ENCODE assay signal across 26 cellular contexts in the genomic region with DNA sequence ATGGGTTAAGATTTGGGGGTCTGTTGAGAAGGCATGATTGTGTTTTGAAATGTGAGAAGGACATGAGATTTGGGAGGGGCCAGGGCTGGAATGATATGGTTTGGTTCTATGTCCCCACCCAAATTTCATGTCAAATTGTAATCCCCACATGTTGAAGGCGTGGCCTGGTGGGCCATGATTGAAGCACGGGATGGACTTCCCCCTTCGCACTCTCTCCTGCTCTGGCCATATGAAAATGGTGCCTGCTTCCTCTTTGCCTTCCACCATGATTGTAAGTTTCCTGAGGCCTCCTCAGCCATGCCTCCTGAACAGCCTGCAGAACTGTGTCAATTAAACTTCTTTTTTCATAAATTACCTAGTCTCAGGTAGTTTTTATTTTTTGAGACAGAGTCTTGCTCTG. TPM values are rescaled to one million over a fixed set of nuclear protein-coding genes. Genes with fewer than 3 reads are reported as not detected.
DNase-seq lines count a peak whose midpoint lies in the region; ATAC-seq and TF ChIP-seq lines count a peak whose summit lies in the region.
"Had no signal": no experiment of that assay in that cellular context is flagged by ENCODE, and none has a peak within 500 bp of the region (broad histone marks: within the 10 kb centered on the region; RNA-seq: fewer than 3 reads in every experiment).

No MANE protein-coding gene starts in this region.

- H3K9me3 Mint-ChIP-seq in endothelial cell (ENCODE audit: unreplicated experiment), result peaks cover 10% of the 10 kb centered on the region
- peaks cover 5% of the 10 kb centered on the region for H3K9me3 Mint-ChIP-seq in type B pancreatic cell
- H3K9me3 Mint-ChIP-seq: CD8-positive, alpha-beta T cell had no signal

- no peaks in the 10 kb centered on the region for H3K27me3 ChIP-seq in right cardiac atrium (ENCODE audit: control insufficient read depth, insufficient read depth)
- no peaks in the 10 kb centered on the region for H3K27me3 ChIP-seq in left ventricle myocardium inferior (ENCODE audit: low read depth)
- H3K27me3 ChIP-seq: BLaER1 had no signal

- H3K27ac ChIP-seq in right cardiac atrium (ENCODE audit: low read length) (no peak overlapping the region), left ventricle myocardium inferior (replicated peaks) (no peak overlapping the region)
- H3K27ac ChIP-seq: BLaER1, SJSA1 had no signal

- H3K4me1 ChIP-seq in right cardiac atrium (ENCODE audit: control insufficient read depth, insufficient read depth, low read length) (peaks cover 19% of the 10 kb centered on the region), left ventricle myocardium inferior (peaks cover 32% of the 10 kb centered on the region)
- H3K4me1 ChIP-seq: Caco-2 had no signal

- 88% methylated on average over 3 of the region's 3 CpGs for WGBS in right cardiac atrium

- no peak overlapping the region for H3K4me3 ChIP-seq in right cardiac atrium (ENCODE audit: low read length)
- H3K4me3 ChIP-seq in left ventricle myocardium inferior, result no peak overlapping the region
- H3K4me3 ChIP-seq: BLaER1, K562, SJSA1 had no signal

- H3K4me1 Mint-ChIP-seq in endothelial cell (ENCODE audit: unreplicated experiment) (peaks cover 8% of the 10 kb centered on the region), type B pancreatic cell (ENCODE audit: unreplicated experiment) (peaks cover 16% of the 10 kb centered on the region)

- H3K27me3 Mint-ChIP-seq in endothelial cell (ENCODE audit: unreplicated experiment) (peaks cover 6% of the 10 kb centered on the region), type B pancreatic cell (no peaks in the 10 kb centered on the region)

- H3K9me3 ChIP-seq in right cardiac atrium (ENCODE audit: control insufficient read depth, low read length) (no peaks in the 10 kb centered on the region), left ventricle myocardium inferior (replicated peaks) (no peaks in the 10 kb centered on the region)

- no peak for ATAC-seq in right cardiac atrium
- ATAC-seq in GM21723 (IDR thresholded peaks at IDR 0.05; ENCODE audit: unreplicated experiment), result no peak
- ATAC-seq: CD8-positive, alpha-beta T cell; HepG2; K562 had no signal

- H3K27ac Mint-ChIP-seq in endothelial cell (ENCODE audit: unreplicated experiment) (peak overlapping the region; percentile 52), type B pancreatic cell (peak overlapping the region; percentile 16)
- H3K27ac Mint-ChIP-seq: CD8-positive, alpha-beta T cell had no signal

- intact Hi-C loops in right cardiac atrium (cut with DNase I) (no loop called here), left ventricle myocardium inferior (cut with micrococcal nuclease) (no loop called here)

- H3K36me3 ChIP-seq in left ventricle myocardium inferior, result no peaks in the 10 kb centered on the region

- H3K4me3 Mint-ChIP-seq in endothelial cell (ENCODE audit: unreplicated experiment) (peak overlapping the region; percentile 52), type B pancreatic cell (no peak overlapping the region)
- H3K4me3 Mint-ChIP-seq: CD8-positive, alpha-beta T cell had no signal

- H3K36me3 Mint-ChIP-seq in endothelial cell (ENCODE audit: low read depth, unreplicated experiment) (peaks cover 14% of the 10 kb centered on the region), type B pancreatic cell (no peaks in the 10 kb centered on the region)
- H3K36me3 Mint-ChIP-seq: CD8-positive, alpha-beta T cell had no signal

- no peak for TF ChIP-seq CTCF in left ventricle myocardium inferior (IDR thresholded peaks at IDR 0.05; ENCODE audit: borderline replicate concordance)
- no peak for TF ChIP-seq CTCF in endothelial cell (IDR thresholded peaks at IDR 0.05; ENCODE audit: unreplicated experiment)
- no peak for TF ChIP-seq CTCF in type B pancreatic cell (conservative IDR thresholded peaks at IDR 0.05)

- DNase-seq in right cardiac atrium, result peak in 2 of 3 donors; percentile 36 to 41
- DNase-seq in left ventricle myocardium inferior, result no peak
- DNase-seq in NOMO-1 treated with DMSO at 0.1 percent for 48 hours (lab: John Stamatoyannopoulos, UW; ENCODE audit: unreplicated experiment), result peak; percentile 62
- no peak for DNase-seq in endothelial cell (ENCODE audit: low spot score)
- no peak for DNase-seq in type B pancreatic cell (ENCODE audit: extremely low spot score, unreplicated experiment)
- no peak for DNase-seq in HuH-7.5 (ENCODE audit: low spot score)
- DNase-seq in ecto neural progenitor cell (ENCODE audit: low spot score), result no peak
- DNase-seq: Caco-2; CD8-positive, alpha-beta T cell; DMS 273 treated with DMSO at 0.1 percent for 48 hours; DMS79; EL; Kasumi-1; NCI-H1048; NCI-H1417; NCI-H1694; NCI-H2029 treated with DMSO at 0.1 percent for 48 hours; NCI-H446 treated with DMSO at 0.1 percent for 48 hours; NCI-H526; NCI-H82; T-helper 1 cell had no signal

RNA-seq across cellular contexts. Expression of gene NOTCH1, which starts 14.7 kb away (rescaled TPM):
- total RNA-seq in right cardiac atrium, result 10 to 100 TPM; 20.4 to 31.9 (median 29.4) TPM
- polyA plus RNA-seq in right cardiac atrium, result 10.8 TPM
- 17.6 TPM for total RNA-seq in left ventricle myocardium inferior
- total RNA-seq in endothelial cell (ENCODE audit: unreplicated experiment), result 312 TPM
- 36.5 and 53.1 TPM in 2 replicates for total RNA-seq in type B pancreatic cell (ENCODE audit: low replicate concordance)

Comparison
In these comparisons a context has a peak if more than half of its experiments do, and no peak if none do; other contexts are left out.
1. DNase-seq: peak in right cardiac atrium (2 of 3) and NOMO-1 treated with DMSO at 0.1 percent for 48 hours (single experiment); none in left ventricle myocardium inferior (single experiment), endothelial cell (single experiment), type B pancreatic cell (single experiment), HuH-7.5 (single experiment) and ecto neural progenitor cell (single experiment).